Comparison of ENCODE assay signal across 10 cellular contexts in the genomic region with DNA sequence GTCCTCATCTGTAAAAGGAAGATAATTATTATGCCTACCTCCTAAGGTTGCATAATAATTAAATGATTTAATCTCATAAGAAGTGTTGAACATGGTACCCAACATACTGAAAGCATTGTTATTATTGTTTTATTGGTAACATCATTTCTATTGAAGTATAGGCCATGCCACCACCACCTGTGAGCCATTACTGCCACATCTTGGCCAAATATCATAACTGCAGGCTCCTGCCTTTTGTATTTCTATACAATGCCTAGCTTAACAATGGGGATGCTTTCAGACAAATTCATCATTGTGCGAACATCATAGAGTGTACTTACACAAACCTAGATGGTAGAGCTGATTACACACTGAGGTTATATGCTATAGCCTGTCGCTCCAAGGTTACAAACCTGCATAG.
DNase-seq lines count a peak whose midpoint lies in the region; ATAC-seq, FAIRE-seq and TF ChIP-seq lines count a peak whose summit lies in the region.
"Had no signal": no experiment of that assay in that cellular context is flagged by ENCODE, and none has a peak within 500 bp of the region (broad histone marks: within the 10 kb centered on the region; RNA-seq: fewer than 3 reads in every experiment).

No MANE protein-coding gene starts in this region.

- H3K4me1 ChIP-seq in A549: no peaks in the 10 kb centered on the region

- no peak overlapping the region for H3K27ac Mint-ChIP-seq in endothelial cell (ENCODE audit: unreplicated experiment)
- H3K27ac Mint-ChIP-seq: nephron had no signal

- H3K4me1 Mint-ChIP-seq in endothelial cell (ENCODE audit: unreplicated experiment): no peaks in the 10 kb centered on the region
- H3K4me1 Mint-ChIP-seq: nephron had no signal

- peak in 1 of 2 experiments; percentile 25 for DNase-seq in A549 (ENCODE audit: low read depth in 1 of 2, low spot score in 1 of 2)
- peak; percentile 0 for DNase-seq in GM04504 (ENCODE audit: low read depth)
- DNase-seq in NCI-H460 (ENCODE audit: extremely low read depth, low read depth): peak; percentile 35
- peak; percentile 22 for DNase-seq in endothelial cell (ENCODE audit: low spot score)
- DNase-seq in activated effector memory CD4-positive, alpha-beta T cell treated with Interleukin-2 at 50 U/mL for 16 hours: no peak
- DNase-seq in stimulated activated naive CD4-positive, alpha-beta T cell treated with Interleukin-2 at 50 U/mL for 16 hours (lab: John Stamatoyannopoulos, UW): no peak
- no peak for DNase-seq in pons (ENCODE audit: low spot score)
- DNase-seq: NCI-H2107 had no signal

- CTCF ChIA-PET in A549 (lab: Yijun Ruan, JAX): interaction anchor here (0.6 to 1.7 kb wide), 8 partner anchors 10 to 1166 kb away, joined by 3 to 10 read pairs (median 4); no protein-coding TSS in a partner anchor

- H3K4me3 Mint-ChIP-seq in endothelial cell (ENCODE audit: unreplicated experiment): no peak overlapping the region
- H3K4me3 Mint-ChIP-seq: nephron had no signal

- TF ChIP-seq CTCF in A549 (IDR thresholded peaks at IDR 0.05): peak; percentile 46
- TF ChIP-seq CTCF in endothelial cell (IDR thresholded peaks at IDR 0.05; ENCODE audit: unreplicated experiment): no peak

- no peak overlapping the region for H3K27ac ChIP-seq in A549

- H3K9me3 Mint-ChIP-seq in endothelial cell (ENCODE audit: unreplicated experiment): no peaks in the 10 kb centered on the region
- H3K9me3 Mint-ChIP-seq: nephron had no signal

- TF ChIP-seq POLR2A in A549 (IDR thresholded peaks at IDR 0.05; ENCODE audit: low read length): no peak

- no peaks in the 10 kb centered on the region for H3K27me3 Mint-ChIP-seq in endothelial cell (ENCODE audit: unreplicated experiment)

- TF ChIP-seq EP300 in A549 (IDR thresholded peaks at IDR 0.05): no peak

- H3K36me3 Mint-ChIP-seq in endothelial cell (ENCODE audit: low read depth, unreplicated experiment): no peaks in the 10 kb centered on the region

- POLR2A ChIA-PET in A549 (lab: Yijun Ruan, JAX): no interaction called here

- no peaks in the 10 kb centered on the region for H3K9me3 ChIP-seq in A549

- H3K4me3 ChIP-seq in A549: no peak overlapping the region

- peak; percentile 63 to 78 for TF ChIP-seq RAD21 in A549 (conservative IDR thresholded peaks at IDR 0.05 in 1 of 2, IDR thresholded peaks at IDR 0.05 in 1 of 2)

- 28% methylated on average over 2 of the region's 2 CpGs for WGBS in A549 (ENCODE audit: missing lambda C conversion rate)

- no peak overlapping the region for H3K4me2 ChIP-seq in A549

- ATAC-seq in A549 (peak in 1 of 2 experiments; percentile 65; a peak in 3 of 6 replicates), HG02840 (IDR thresholded peaks at IDR 0.05; ENCODE audit: low FRiP score, unreplicated experiment) (no peak)

- no peak for FAIRE-seq in A549 (lab: Jason Lieb, UNC)

TF ChIP-seq in A549, 52 proteins besides CTCF, POLR2A, EP300 and RAD21:
- no peak for TF ChIP-seq GATA3 (IDR thresholded peaks at IDR 0.05; ENCODE audit: borderline replicate concordance)
- no peak for TF ChIP-seq BHLHE40 (IDR thresholded peaks at IDR 0.05; ENCODE audit: low read depth, low read length)
- no peak for TF ChIP-seq CHD4 (IDR thresholded peaks at IDR 0.05; ENCODE audit: borderline replicate concordance)
- TF ChIP-seq SMC3 (IDR thresholded peaks at IDR 0.05): peak; percentile 59
- TF ChIP-seq ZFP36 (IDR thresholded peaks at IDR 0.05; ENCODE audit: borderline replicate concordance, partially characterized antibody): no peak
- TF ChIP-seq, protein P1, sequence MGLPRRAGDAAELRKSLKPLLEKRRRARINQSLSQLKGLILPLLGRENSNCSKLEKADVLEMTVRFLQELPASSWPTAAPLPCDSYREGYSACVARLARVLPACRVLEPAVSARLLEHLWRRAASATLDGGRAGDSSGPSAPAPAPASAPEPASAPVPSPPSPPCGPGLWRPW (IDR thresholded peaks at IDR 0.05): no peak

Comparison
In these comparisons a context has a peak if more than half of its experiments do, and no peak if none do; other contexts are left out.
1. DNase-seq: peak in GM04504 (single experiment), NCI-H460 (single experiment) and endothelial cell (single experiment); none in activated effector memory CD4-positive, alpha-beta T cell treated with Interleukin-2 at 50 U/mL for 16 hours (single experiment), stimulated activated naive CD4-positive, alpha-beta T cell treated with Interleukin-2 at 50 U/mL for 16 hours (single experiment) and pons (single experiment).